In the genomic region with DNA sequence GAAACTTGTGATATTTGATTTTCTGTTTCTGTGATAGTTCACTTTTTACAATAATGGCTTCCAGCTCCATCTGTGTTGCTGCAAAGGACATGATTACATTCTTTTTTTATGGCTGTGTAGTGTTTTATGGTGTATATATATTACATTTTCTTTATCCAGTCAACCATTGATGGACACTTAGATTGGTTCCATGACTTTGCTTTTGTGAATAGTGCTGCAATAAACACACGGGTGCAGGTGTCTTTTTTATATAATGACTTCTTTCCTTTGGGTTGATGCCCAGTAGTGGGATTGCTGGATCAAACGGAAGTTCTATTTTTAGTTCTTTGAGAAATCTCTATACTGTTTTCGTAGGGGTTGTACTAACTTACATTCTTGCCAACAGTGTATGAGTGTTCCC, we compare ENCODE assay signal across 31 cellular contexts.
"Had no signal": no experiment of that assay in that cellular context is flagged by ENCODE, and none has a peak within 500 bp of the region (broad histone marks: within the 10 kb centered on the region; RNA-seq: fewer than 3 reads in every experiment).

No MANE protein-coding gene starts in this region.

- DNase-seq: activated CD4-positive, alpha-beta memory T cell treated with anti-CD3 and anti-CD28 coated beads, Interleukin-2, amount 10 ng/mL, durations not matched to agents 7 days and 5 days; activated CD4-positive, alpha-beta T cell treated with anti-CD3 and anti-CD28 coated beads for 1 hour; activated CD4-positive, alpha-beta T cell treated with anti-CD3 and anti-CD28 coated beads for 48 hours; activated CD4-positive, CD25-positive, alpha-beta regulatory T cell; activated CD8-positive, alpha-beta memory T cell treated with anti-CD3 and anti-CD28 coated beads for 24 hours; activated CD8-positive, alpha-beta memory T cell treated with anti-CD3 and anti-CD28 coated beads, Interleukin-2, amount 10 ng/mL, durations not matched to agents 7 days and 5 days; activated CD8-positive, alpha-beta memory T cell treated with anti-CD3 and anti-CD28 coated beads, Interleukin-2, amount 50 U/mL, for 48 hours; activated effector memory CD4-positive, alpha-beta T cell treated with Interleukin-2 at 50 U/mL for 16 hours; activated naive CD4-positive, alpha-beta T cell treated with anti-CD3 and anti-CD28 coated beads, Interleukin-2, amount 10 ng/mL, durations not matched to agents 7 days and 5 days; activated naive CD8-positive, alpha-beta T cell treated with anti-CD3 and anti-CD28 coated beads, Interleukin-2, amount 50 U/mL, for 24 hours; activated T-cell treated with anti-CD3 and anti-CD28 coated beads, Interleukin-2, amount 50 U/mL, for 48 hours; anterior cingulate cortex; caudate nucleus; cerebellar nuclear complex; Kasumi-1; KG1; MM.1S; MV-4-11; NCI-H1436 treated with DMSO at 0.1 percent for 48 hours; NCI-H1694 treated with DMSO at 0.1 percent for 48 hours; NCI-H2029; NCI-H226; NCI-H446 treated with DMSO at 0.1 percent for 48 hours; NCI-H524; OCI-M1; Right ventricle myocardium superior; SW 1271; T-helper 1 cell; T-helper 2 cell; T-helper 9 cell; WERI-Rb-1 had no signal

- H3K36me3 ChIP-seq: WERI-Rb-1 had no signal

- ATAC-seq: activated CD8-positive, alpha-beta memory T cell treated with anti-CD3 and anti-CD28 coated beads, Interleukin-2, amount 10 ng/mL, durations not matched to agents 7 days and 5 days; activated naive CD8-positive, alpha-beta T cell treated with anti-CD3 and anti-CD28 coated beads, Interleukin-2, amount 50 U/mL, for 24 hours had no signal

- H3K27ac ChIP-seq: WERI-Rb-1 had no signal
